Comparison of ENCODE assay signal across 8 cellular contexts in genomic region chr5:128538249-128539037, GRCh38. TPM values are rescaled to one million over a fixed set of nuclear protein-coding genes. Genes with fewer than 3 reads are reported as not detected.
A peak's percentile ranks its signal among the peaks of the same experiment; 100 is the strongest.
DNase-seq lines count a peak whose midpoint lies in the region; ATAC-seq and TF ChIP-seq lines count a peak whose summit lies in the region.

No MANE protein-coding gene starts in this region.

- ATAC-seq in GM18873 (IDR thresholded peaks at IDR 0.05; ENCODE audit: low FRiP score, unreplicated experiment): no peak
- no peak for ATAC-seq in activated CD4-positive, CD25-positive, alpha-beta regulatory T cell treated with anti-CD3 and anti-CD28 coated beads, Interleukin-2, amount 50 U/mL, for 24 hours

- no peaks in the 10 kb centered on the region for H3K36me3 ChIP-seq in muscle layer of colon (ENCODE audit: insufficient read depth, low read length)

- H3K27me3 ChIP-seq in muscle layer of colon (ENCODE audit: control insufficient read depth in 1 of 2, insufficient read depth in 2 of 2, low read length in 2 of 2): peaks cover 20 to 26% of the 10 kb centered on the region in 2 donors

- peak overlapping the region; percentile 68 for H3K27ac ChIP-seq in muscle layer of colon (ENCODE audit: low read depth, low read length)

- no peaks in the 10 kb centered on the region for H3K9me3 ChIP-seq in muscle layer of colon (ENCODE audit: low read length)

- DNase-seq in GM03348 (ENCODE audit: low spot score) (peak; percentile 62), NCI-H748 treated with DMSO at 0.1 percent for 48 hours (lab: John Stamatoyannopoulos, UW) (peak; percentile 57), epithelial cell of proximal tubule (ENCODE audit: low read depth) (no peak), NCI-H446 treated with DMSO at 0.1 percent for 48 hours (lab: John Stamatoyannopoulos, UW) (no peak)
- no peak for DNase-seq in activated CD4-positive, CD25-positive, alpha-beta regulatory T cell (lab: John Stamatoyannopoulos, UW)

- H3K9ac ChIP-seq in muscle layer of colon (ENCODE audit: low read length): no peak overlapping the region

- no peak for TF ChIP-seq CTCF in epithelial cell of proximal tubule (conservative IDR thresholded peaks at IDR 0.05; ENCODE audit: low read depth, low read length)

- peaks cover 9% of the 10 kb centered on the region for H3K4me1 ChIP-seq in muscle layer of colon (ENCODE audit: insufficient read depth, low read length)

- H3K4me3 ChIP-seq in epithelial cell of proximal tubule (ENCODE audit: low read depth, low read length) (peak overlapping the region; percentile 61), muscle layer of colon (ENCODE audit: low read depth in 1 of 2, low read length in 2 of 2) (peak overlapping the region; percentile 58 to 69)

RNA-seq across cellular contexts. Expression of gene FBN2, which starts 0.4 kb away (rescaled TPM):
- total RNA-seq in epithelial cell of proximal tubule: 7.6 and 19.0 TPM in 2 replicates

Comparison
In these comparisons a context has a peak if more than half of its experiments do, and no peak if none do; other contexts are left out.
1. DNase-seq: peak in GM03348 (single experiment) and NCI-H748 treated with DMSO at 0.1 percent for 48 hours (single experiment); none in epithelial cell of proximal tubule (single experiment), NCI-H446 treated with DMSO at 0.1 percent for 48 hours (single experiment) and activated CD4-positive, CD25-positive, alpha-beta regulatory T cell (0 of 4).